Comparison of ENCODE assay signal across 18 cellular contexts in the genomic region with DNA sequence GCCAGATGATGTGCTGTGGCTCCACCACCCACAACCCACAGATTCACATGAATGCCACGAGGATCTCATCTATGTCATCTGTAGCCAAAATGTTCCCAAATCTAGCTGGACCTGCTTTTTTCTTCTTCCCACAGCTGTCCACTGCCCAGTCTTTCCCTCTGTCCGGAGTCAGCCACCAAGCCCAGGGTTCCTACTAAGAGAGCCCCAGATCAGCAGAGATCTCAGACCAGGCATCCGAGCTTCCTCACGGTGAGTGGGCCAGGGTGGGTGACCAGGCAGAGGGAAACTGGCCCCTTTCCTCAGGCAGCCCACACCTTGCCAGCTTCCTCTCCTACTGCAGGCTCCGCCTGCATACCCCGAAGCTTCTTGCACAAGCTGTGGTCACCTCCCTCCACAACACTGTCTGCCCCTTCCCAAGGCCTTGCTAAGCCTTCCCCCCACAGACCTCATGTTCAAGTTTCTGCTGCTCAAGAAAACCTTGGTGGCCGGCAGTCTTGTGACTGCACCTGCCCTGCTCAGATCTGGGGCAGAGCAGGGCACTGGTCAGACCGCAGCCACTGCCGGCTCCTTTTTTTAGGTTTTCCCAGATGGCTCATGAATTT.
DNase-seq lines count a peak whose midpoint lies in the region; ATAC-seq and TF ChIP-seq lines count a peak whose summit lies in the region.
"Had no signal": no experiment of that assay in that cellular context is flagged by ENCODE, and none has a peak within 500 bp of the region (broad histone marks: within the 10 kb centered on the region; RNA-seq: fewer than 3 reads in every experiment).

No MANE protein-coding gene starts in this region.

- peaks cover 82% of the 10 kb centered on the region for H3K36me3 Mint-ChIP-seq in activated T-cell treated with anti-CD3 and anti-CD28 coated beads, Interleukin-2, amount 50 U/mL, for 24 hours (ENCODE audit: low read depth)
- H3K36me3 Mint-ChIP-seq in activated T-helper 17 cell treated with anti-CD3 and anti-CD28 coated beads, Interleukin-2, amount 50 U/mL, for 72 hours (ENCODE audit: low read depth) = peaks cover 30% of the 10 kb centered on the region

- H3K27ac ChIP-seq in lower lobe of right lung (no peak overlapping the region), tibial artery (peak overlapping the region; percentile 80 to 100), uterus (peak overlapping the region in 1 of 2 donors; percentile 44)
- H3K27ac ChIP-seq: colonic mucosa, heart right ventricle, suprapubic skin had no signal

- ATAC-seq in activated T-helper 17 cell treated with anti-CD3 and anti-CD28 coated beads, Interleukin-2, amount 50 U/mL, for 72 hours (replicated peaks) = no peak
- ATAC-seq in lower lobe of right lung (no peak), HG03097 (IDR thresholded peaks at IDR 0.05; ENCODE audit: low FRiP score, unreplicated experiment) (no peak)
- ATAC-seq: heart right ventricle, PC-3 had no signal

- peaks cover 32% of the 10 kb centered on the region for H3K4me1 Mint-ChIP-seq in activated T-cell treated with anti-CD3 and anti-CD28 coated beads, Interleukin-2, amount 50 U/mL, for 24 hours (ENCODE audit: low read depth)
- peaks cover 24% of the 10 kb centered on the region for H3K4me1 Mint-ChIP-seq in activated T-helper 17 cell treated with anti-CD3 and anti-CD28 coated beads, Interleukin-2, amount 50 U/mL, for 72 hours

- no peaks in the 10 kb centered on the region for H3K4me1 ChIP-seq in lower lobe of right lung
- H3K4me1 ChIP-seq in tibial artery = peaks cover 0 to 94% (median 51%) of the 10 kb centered on the region in 4 donors
- H3K4me1 ChIP-seq in uterus = no peaks in the 10 kb centered on the region
- H3K4me1 ChIP-seq: colonic mucosa had no signal

- no peak overlapping the region for H3K4me3 Mint-ChIP-seq in activated T-cell treated with anti-CD3 and anti-CD28 coated beads, Interleukin-2, amount 50 U/mL, for 24 hours
- no peak overlapping the region for H3K4me3 Mint-ChIP-seq in activated T-helper 17 cell treated with anti-CD3 and anti-CD28 coated beads, Interleukin-2, amount 50 U/mL, for 72 hours

- no peaks in the 10 kb centered on the region for H3K9me3 Mint-ChIP-seq in activated T-cell treated with anti-CD3 and anti-CD28 coated beads, Interleukin-2, amount 50 U/mL, for 24 hours
- no peaks in the 10 kb centered on the region for H3K9me3 Mint-ChIP-seq in activated T-helper 17 cell treated with anti-CD3 and anti-CD28 coated beads, Interleukin-2, amount 50 U/mL, for 72 hours

- H3K36me3 ChIP-seq in lower lobe of right lung (peaks cover 79% of the 10 kb centered on the region), tibial artery (peaks cover 52 to 94% (median 81%) of the 10 kb centered on the region in 3 donors), uterus (no peaks in the 10 kb centered on the region)

- H3K9me3 ChIP-seq in lower lobe of right lung (no peaks in the 10 kb centered on the region), tibial artery (no peaks in the 10 kb centered on the region), uterus (no peaks in the 10 kb centered on the region)
- H3K9me3 ChIP-seq: colonic mucosa, heart right ventricle, suprapubic skin had no signal

- TF ChIP-seq CTCF in lower lobe of right lung (IDR thresholded peaks at IDR 0.05) (no peak), tibial artery (IDR thresholded peaks at IDR 0.05) (no peak), uterus (IDR thresholded peaks at IDR 0.05) (no peak)

- H3K27me3 ChIP-seq in lower lobe of right lung (ENCODE audit: low read depth) (no peaks in the 10 kb centered on the region), tibial artery (no peaks in the 10 kb centered on the region), uterus (no peaks in the 10 kb centered on the region)
- H3K27me3 ChIP-seq: colonic mucosa, heart right ventricle, suprapubic skin had no signal

- H3K4me3 ChIP-seq in lower lobe of right lung (no peak overlapping the region), tibial artery (no peak overlapping the region), uterus (no peak overlapping the region)
- H3K4me3 ChIP-seq: colonic mucosa, heart right ventricle, suprapubic skin had no signal

- TF ChIP-seq POLR2A in uterus (IDR thresholded peaks at IDR 0.05) = no peak

- no peaks in the 10 kb centered on the region for H3K27me3 Mint-ChIP-seq in activated T-cell treated with anti-CD3 and anti-CD28 coated beads, Interleukin-2, amount 50 U/mL, for 24 hours
- H3K27me3 Mint-ChIP-seq in activated T-helper 17 cell treated with anti-CD3 and anti-CD28 coated beads, Interleukin-2, amount 50 U/mL, for 72 hours = no peaks in the 10 kb centered on the region

- intact Hi-C loops in lower lobe of right lung (cut with DNase I) = no loop called here
- intact Hi-C loops in tibial artery (cut with DNase I; ENCODE audit: low total_unique reads) = no loop called here
- intact Hi-C loops in uterus (cut with DNase I; ENCODE audit: low total_unique reads) = no loop called here

- DNase-seq in activated T-cell treated with anti-CD3 and anti-CD28 coated beads, Interleukin-2, amount 50 U/mL, for 24 hours = no peak
- no peak for DNase-seq in activated T-cell treated with anti-CD3 and anti-CD28 coated beads, Interleukin-2, amount 50 U/mL, for 48 hours
- DNase-seq in lower lobe of right lung = peak; percentile 24
- DNase-seq in tibial artery = no peak
- DNase-seq in stimulated activated CD4-positive, alpha-beta T cell treated with anti-CD3 and anti-CD28 coated beads, Interleukin-15, amount 100 ng/mL, for 24 hours = no peak
- DNase-seq in uterus = no peak
- DNase-seq: activated CD8-positive, alpha-beta memory T cell treated with anti-CD3 and anti-CD28 coated beads, Interleukin-2, amount 50 U/mL, for 4 hours; Calu3; colonic mucosa; heart right ventricle; KG1; NCI-H1694; NCI-H510A; PC-3; stimulated activated CD4-positive, alpha-beta T cell treated with anti-CD3 and anti-CD28 coated beads, Interleukin-12 subunit alpha, Interleukin-12 subunit beta, amount 100 ng/mL, for 4 hours had no signal

- peak overlapping the region; percentile 84 for H3K27ac Mint-ChIP-seq in activated T-cell treated with anti-CD3 and anti-CD28 coated beads, Interleukin-2, amount 50 U/mL, for 24 hours
- peak overlapping the region; percentile 37 for H3K27ac Mint-ChIP-seq in activated T-helper 17 cell treated with anti-CD3 and anti-CD28 coated beads, Interleukin-2, amount 50 U/mL, for 72 hours
